26 cellular contexts compared by ENCODE assay signal in the genomic region with DNA sequence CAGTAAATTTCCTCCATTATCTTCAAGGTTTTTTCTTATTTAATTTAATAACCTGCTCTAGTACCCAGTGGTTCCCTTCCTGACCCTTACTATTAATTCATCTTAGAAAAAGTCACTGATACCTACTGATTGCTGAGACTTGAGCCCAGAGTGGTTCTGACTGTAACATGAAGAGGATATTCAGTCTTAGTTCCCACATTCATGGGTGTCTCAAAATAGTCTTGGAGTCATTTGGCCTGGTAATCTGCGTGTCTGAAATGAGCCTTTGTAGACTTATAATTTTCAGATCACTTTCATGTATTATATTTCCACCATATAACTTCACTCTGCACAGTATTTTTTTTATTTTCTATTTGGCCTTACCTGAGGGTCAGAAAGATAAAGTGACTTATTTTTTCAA.
"Had no signal": no experiment of that assay in that cellular context is flagged by ENCODE, and none has a peak within 500 bp of the region (broad histone marks: within the 10 kb centered on the region; RNA-seq: fewer than 3 reads in every experiment).

No MANE protein-coding gene starts in this region.

- H3K36me3 ChIP-seq: stomach, suprapubic skin, thoracic aorta, thyroid gland, tibial artery, tibial nerve, transverse colon, upper lobe of left lung, upper lobe of right lung, uterus, vagina had no signal

- H3K27me3 ChIP-seq: stomach, suprapubic skin, testis, thyroid gland, tibial artery, tibial nerve, transverse colon, upper lobe of left lung, upper lobe of right lung, uterus, vagina had no signal

- H3K4me1 ChIP-seq: stomach, suprapubic skin, testis, thyroid gland, tibial artery, tibial nerve, transverse colon, upper lobe of left lung, upper lobe of right lung, uterus, vagina had no signal

- DNase-seq: stimulated activated CD4-positive, alpha-beta T cell treated with anti-CD3 and anti-CD28 coated beads, Interleukin-2, amount 100 ng/mL, for 48 hours; stimulated activated CD4-positive, alpha-beta T cell treated with anti-CD3 and anti-CD28 coated beads, Interleukin-4, amount 100 ng/mL, for 1 hour; stimulated activated CD4-positive, alpha-beta T cell treated with anti-CD3 and anti-CD28 coated beads, Interleukin-4, amount 100 ng/mL, for 24 hours; stimulated activated CD4-positive, alpha-beta T cell treated with anti-CD3 and anti-CD28 coated beads, Interleukin-4, amount 100 ng/mL, for 4 hours; stimulated activated CD8-positive, alpha-beta memory T cell treated with anti-CD3 and anti-CD28 coated beads, Interleukin-4, amount 100 ng/mL, for 48 hours; stimulated activated naive B cell treated with anti-CD40 and anti-IgM and Interleukin-4, amounts not matched to agents 10 μg/mL and 1 μg/mL and 100 μg/mL, for 72 hours; stimulated activated naive CD4-positive, alpha-beta T cell; stimulated activated naive CD4-positive, alpha-beta T cell treated with Interleukin-2 at 50 U/mL for 16 hours; stimulated activated naive CD8-positive, alpha-beta T cell treated with anti-CD3 and anti-CD28 coated beads, Interleukin-15, amount 100 ng/mL, for 72 hours; stimulated activated naive CD8-positive, alpha-beta T cell treated with anti-CD3 and anti-CD28 coated beads, Interleukin-15, Interleukin-2, amounts not matched to agents 100 U/mL and 50 U/mL, for 24 hours; stomach; substantia nigra; testis; thyroid gland; tibial artery; transverse colon; trophoblast cell; upper lobe of left lung; upper lobe of right lung; uterus had no signal

- H3K27ac ChIP-seq: stomach, suprapubic skin, testis, thoracic aorta, thyroid gland, tibial artery, tibial nerve, transverse colon, upper lobe of left lung, upper lobe of right lung, uterus, vagina had no signal

- H3K9me3 ChIP-seq: stomach, suprapubic skin, testis, thoracic aorta, thyroid gland, tibial artery, tibial nerve, transverse colon, upper lobe of left lung, upper lobe of right lung, uterus, vagina had no signal

- ATAC-seq: stimulated activated effector memory CD8-positive, alpha-beta T cell treated with anti-CD3 and anti-CD28 coated beads, Interleukin-12 subunit alpha, Interleukin-12 subunit beta, amount 100 ng/mL, for 72 hours; stimulated activated memory B cell treated with anti-CD40 and anti-IgM and Interleukin-4, amounts not matched to agents 10 μg/mL and 1 μg/mL and 100 μg/mL, for 72 hours; stimulated activated naive B cell treated with anti-CD40 and anti-IgM and Interleukin-4, amounts not matched to agents 10 μg/mL and 1 μg/mL and 100 μg/mL, for 72 hours; stimulated activated naive CD8-positive, alpha-beta T cell treated with anti-CD3 and anti-CD28 coated beads, Interleukin-15, amount 100 ng/mL, for 72 hours; stimulated activated naive CD8-positive, alpha-beta T cell treated with anti-CD3 and anti-CD28 coated beads, Interleukin-15, Interleukin-2, amounts not matched to agents 100 U/mL and 50 U/mL, for 24 hours; upper lobe of right lung had no signal

- H3K4me3 ChIP-seq: stomach, suprapubic skin, testis, thoracic aorta, thyroid gland, tibial artery, tibial nerve, transverse colon, upper lobe of left lung, upper lobe of right lung, uterus, vagina had no signal
